ENCODE assay signal across 1 cellular context in genomic region chr3:126494204-126494603, GRCh38.
TF ChIP-seq lines count a peak whose summit lies in the region.

No MANE protein-coding gene starts in this region.

TF ChIP-seq in WTC11, 78 proteins besides CTCF, POLR2A, EP300 and RAD21 (continued from another document):
- no peak for TF ChIP-seq USF2 (CRISPR knock-in tag; IDR thresholded peaks at IDR 0.05)
- TF ChIP-seq FOXP1 (CRISPR knock-in tag; IDR thresholded peaks at IDR 0.05; ENCODE audit: borderline replicate concordance): no peak
- no peak for TF ChIP-seq JAZF1 (CRISPR knock-in tag; IDR thresholded peaks at IDR 0.05)
- TF ChIP-seq GRHL2 (CRISPR knock-in tag; IDR thresholded peaks at IDR 0.05; ENCODE audit: insufficient replicate concordance, severe bottlenecking): no peak
- no peak for TF ChIP-seq ZNF232 (CRISPR knock-in tag; IDR thresholded peaks at IDR 0.05)
- TF ChIP-seq ZNF396 (CRISPR knock-in tag; IDR thresholded peaks at IDR 0.05; ENCODE audit: borderline replicate concordance): no peak
- no peak for TF ChIP-seq CREB1 (CRISPR knock-in tag; IDR thresholded peaks at IDR 0.05)
- TF ChIP-seq ZNF425 (CRISPR knock-in tag; conservative IDR thresholded peaks at IDR 0.05): no peak
- no peak for TF ChIP-seq NR1H2 (CRISPR knock-in tag; IDR thresholded peaks at IDR 0.05)
- TF ChIP-seq ZNF219 (CRISPR knock-in tag; IDR thresholded peaks at IDR 0.05; ENCODE audit: borderline replicate concordance): no peak
- TF ChIP-seq ZNF512 (CRISPR knock-in tag; IDR thresholded peaks at IDR 0.05; ENCODE audit: borderline replicate concordance): no peak
- TF ChIP-seq, protein P1, sequence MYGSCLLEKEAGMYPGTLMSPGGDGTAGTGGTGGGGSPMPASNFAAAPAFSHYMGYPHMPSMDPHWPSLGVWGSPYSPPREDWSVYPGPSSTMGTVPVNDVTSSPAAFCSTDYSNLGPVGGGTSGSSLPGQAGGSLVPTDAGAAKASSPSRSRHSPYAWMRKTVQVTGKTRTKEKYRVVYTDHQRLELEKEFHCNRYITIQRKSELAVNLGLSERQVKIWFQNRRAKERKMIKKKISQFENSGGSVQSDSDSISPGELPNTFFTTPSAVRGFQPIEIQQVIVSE (CRISPR knock-in tag; IDR thresholded peaks at IDR 0.05; ENCODE audit: borderline replicate concordance): no peak
